ENCODE assay signal across 24 cellular contexts in the genomic region with DNA sequence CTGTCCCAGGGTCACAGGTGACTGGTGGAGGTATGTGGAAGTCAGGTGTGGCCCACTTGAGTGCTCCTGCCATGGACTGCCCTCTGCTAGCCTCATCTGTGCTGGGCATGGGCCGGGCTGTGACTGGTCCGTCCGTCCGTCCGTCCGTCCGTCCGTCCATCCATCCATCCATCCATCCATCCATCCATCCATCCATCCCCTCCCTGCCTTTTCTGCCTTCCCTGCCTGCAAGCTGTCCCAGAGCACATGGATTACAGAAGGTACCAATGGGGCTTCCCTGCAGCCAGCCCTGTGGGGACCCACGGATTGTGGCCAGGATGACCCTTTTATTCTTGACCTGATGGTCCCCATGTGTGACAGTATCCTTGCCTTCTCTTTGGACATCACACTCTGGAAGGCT.
DNase-seq lines count a peak whose midpoint lies in the region; ATAC-seq and TF ChIP-seq lines count a peak whose summit lies in the region.
"Had no signal": no experiment of that assay in that cellular context is flagged by ENCODE, and none has a peak within 500 bp of the region (broad histone marks: within the 10 kb centered on the region; RNA-seq: fewer than 3 reads in every experiment).

No MANE protein-coding gene starts in this region.

- no peaks in the 10 kb centered on the region for H3K27me3 ChIP-seq in SJCRH30
- H3K27me3 ChIP-seq: BLaER1 had no signal

- CTCF ChIA-PET in HEK293 (lab: Yijun Ruan, JAX), result no interaction called here

- TF ChIP-seq CTCF in HEK293 (tag by site-specific recombination; IDR thresholded peaks at IDR 0.05), result no peak

- H3K27ac ChIP-seq in HEK293 (ENCODE audit: extremely low read depth, low read depth, low read length) (no peak overlapping the region), SJCRH30 (peak overlapping the region; percentile 91; the same call in 1 of the 2 replicates)
- H3K27ac ChIP-seq: BLaER1, GM23248, PC-9, SK-N-MC had no signal

- H3K9me3 ChIP-seq in HEK293 (ENCODE audit: control insufficient read depth, insufficient read depth, low read depth, low read length), result no peaks in the 10 kb centered on the region
- no peaks in the 10 kb centered on the region for H3K9me3 ChIP-seq in SJCRH30 (replicated peaks)
- H3K9me3 ChIP-seq: BLaER1 had no signal

- no peak overlapping the region for H3K4me3 ChIP-seq in HEK293 (ENCODE audit: low read depth, low read length)
- H3K4me3 ChIP-seq in SJCRH30, result no peak overlapping the region
- H3K4me3 ChIP-seq: BLaER1, GM12878, GM23248, PC-9, SK-N-MC had no signal

- intact Hi-C loops in posterior vena cava (cut with DNase I), result no loop called here

- ATAC-seq in GM18858 (IDR thresholded peaks at IDR 0.05; ENCODE audit: unreplicated experiment), result no peak
- ATAC-seq in HG03135 (IDR thresholded peaks at IDR 0.05; ENCODE audit: unreplicated experiment), result no peak
- ATAC-seq: GM12878, HCT116 had no signal

- H3K36me3 ChIP-seq in HEK293 (ENCODE audit: control insufficient read depth in 2 of 2, insufficient read depth in 1 of 2, low read length in 2 of 2), result no peaks in the 10 kb centered on the region
- H3K36me3 ChIP-seq in SJCRH30, result no peaks in the 10 kb centered on the region
- H3K36me3 ChIP-seq: BLaER1 had no signal

- DNase-seq in SJCRH30 (no peak), islet precursor cell (peak; percentile 38), posterior vena cava (ENCODE audit: low spot score) (peak; percentile 43), T1000 (lab: John Stamatoyannopoulos, UW) (no peak)
- DNase-seq: CD4-positive, alpha-beta T cell; COR-L47; DND-41; GM23248; NCI-H1092; NCI-H1436; NCI-H1930; NCI-H226; NCI-H510A treated with DMSO at 0.1 percent for 48 hours; NCI-H748 treated with DMSO at 0.1 percent for 48 hours; PC-9; RPMI8226; SHP77 had no signal

- no peaks in the 10 kb centered on the region for H3K4me1 ChIP-seq in HEK293 (ENCODE audit: control insufficient read depth, insufficient read depth, low read length)
- peaks cover 85% of the 10 kb centered on the region for H3K4me1 ChIP-seq in SJCRH30

- POLR2A ChIA-PET in HEK293 (lab: Yijun Ruan, JAX), result no interaction called here

TF ChIP-seq in HEK293, 187 proteins besides CTCF, POLR2A, EP300 and RAD21:
- TF ChIP-seq ZNF366 (tag by site-specific recombination; conservative IDR thresholded peaks at IDR 0.05) (peak; percentile 75), ZBTB17 (tag by site-specific recombination; IDR thresholded peaks at IDR 0.05) (peak; percentile 58), ZNF488 (tag by site-specific recombination; IDR thresholded peaks at IDR 0.05) (no peak)

Comparison
In these comparisons a context has a peak if more than half of its experiments do, and no peak if none do; other contexts are left out.
1. DNase-seq: peak in islet precursor cell (single experiment) and posterior vena cava (single experiment); none in SJCRH30 (0 of 2) and T1000 (single experiment).